Comparison of ENCODE assay signal across 3 cellular contexts in genomic region chr15:65181582-65182353, GRCh38. TPM values are rescaled to one million over a fixed set of nuclear protein-coding genes. Genes with fewer than 3 reads are reported as not detected.
"Had no signal": no experiment of that assay in that cellular context is flagged by ENCODE, and none has a peak within 500 bp of the region (broad histone marks: within the 10 kb centered on the region; RNA-seq: fewer than 3 reads in every experiment).

No MANE protein-coding gene starts in this region.

RNA-seq across cellular contexts. Expression of gene CILP, which starts 29.5 kb away (rescaled TPM):
- total RNA-seq: activated CD4-positive, alpha-beta memory T cell treated with anti-CD3 and anti-CD28 coated beads, Interleukin-2, amount 10 ng/mL, durations not matched to agents 7 days and 5 days; epithelial cell of proximal tubule; foreskin keratinocyte had no signal
- polyA plus RNA-seq: foreskin keratinocyte had no signal
